35 cellular contexts compared by ENCODE assay signal in the genomic region with DNA sequence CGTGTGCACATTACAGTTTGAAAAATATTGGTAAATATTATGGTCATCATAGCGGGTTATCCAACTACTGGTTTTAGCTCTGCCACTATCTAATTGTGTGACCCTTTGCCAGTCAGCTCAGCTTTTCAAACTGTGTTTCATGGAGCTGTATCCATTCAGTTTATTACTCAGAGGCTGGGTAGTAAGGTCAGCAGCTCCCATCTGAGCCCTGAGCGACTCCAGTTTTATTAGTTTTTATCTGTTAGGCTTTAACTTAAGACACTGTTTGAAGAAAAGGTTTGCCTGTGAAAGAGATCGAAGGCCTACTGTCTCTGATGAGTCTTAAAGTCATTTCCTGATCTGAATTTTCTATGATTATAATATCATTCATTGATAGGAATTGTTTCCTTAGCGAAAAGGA.
"Had no signal": no experiment of that assay in that cellular context is flagged by ENCODE, and none has a peak within 500 bp of the region (broad histone marks: within the 10 kb centered on the region; RNA-seq: fewer than 3 reads in every experiment).

No MANE protein-coding gene starts in this region.

- DNase-seq: activated effector memory CD4-positive, alpha-beta T cell treated with anti-CD3 and anti-CD28 coated beads, Interleukin-2, amount 50 U/mL, for 16 hours; activated effector memory CD4-positive, alpha-beta T cell treated with Interleukin-2 at 50 U/mL for 16 hours; activated gamma-delta T cell; activated gamma-delta T cell treated with Interleukin-2 at 50 U/mL for 16 hours; activated naive CD4-positive, alpha-beta T cell; activated naive CD4-positive, alpha-beta T cell treated with anti-CD3 and anti-CD28 coated beads for 36 hours; activated naive CD4-positive, alpha-beta T cell treated with anti-CD3 and anti-CD28 coated beads, Interleukin-2, amount 10 ng/mL, durations not matched to agents 7 days and 5 days; activated naive CD4-positive, alpha-beta T cell treated with anti-CD3 and anti-CD28 coated beads, Interleukin-2, amount 50 U/mL, for 16 hours; activated naive CD4-positive, alpha-beta T cell treated with Interleukin-2 at 50 U/mL for 16 hours; activated naive CD8-positive, alpha-beta T cell treated with anti-CD3 and anti-CD28 coated beads for 36 hours; activated naive CD8-positive, alpha-beta T cell treated with anti-CD3 and anti-CD28 coated beads, Interleukin-2, amount 10 ng/mL, durations not matched to agents 7 days and 5 days; activated naive CD8-positive, alpha-beta T cell treated with anti-CD3 and anti-CD28 coated beads, Interleukin-2, amount 50 U/mL, for 24 hours; activated T-cell treated with anti-CD3 and anti-CD28 coated beads for 4 hours; activated T-cell treated with anti-CD3 and anti-CD28 coated beads, Interleukin-2, amount 50 U/mL, for 1 hour; activated T-cell treated with anti-CD3 and anti-CD28 coated beads, Interleukin-2, amount 50 U/mL, for 24 hours; activated T-cell treated with anti-CD3 and anti-CD28 coated beads, Interleukin-2, amount 50 U/mL, for 4 hours; activated T-cell treated with anti-CD3 and anti-CD28 coated beads, Interleukin-2, amount 50 U/mL, for 48 hours; activated T-cell treated with anti-CD3 and anti-CD28 coated beads, Interleukin-2, amount 50 U/mL, for 72 hours; adrenal gland; amniotic stem cell; amygdala; anterior cingulate cortex; aorta; body of pancreas; brain microvascular endothelial cell; caudate nucleus; central memory CD4-positive, alpha-beta T cell; cerebellar nuclear complex had no signal

- H3K4me1 ChIP-seq: adrenal gland, ascending aorta, breast epithelium had no signal

- H3K27ac ChIP-seq: adrenal gland, ascending aorta, body of pancreas, brain microvascular endothelial cell, breast epithelium, cardiac muscle cell had no signal

- H3K27me3 ChIP-seq: adrenal gland, ascending aorta, body of pancreas, brain microvascular endothelial cell, cardiac muscle cell had no signal

- H3K4me3 ChIP-seq: adrenal gland, ascending aorta, body of pancreas, breast epithelium, cardiac muscle cell had no signal

- H3K36me3 ChIP-seq: adrenal gland, ascending aorta, brain microvascular endothelial cell, breast epithelium, cardiac muscle cell had no signal

- ATAC-seq: activated naive CD4-positive, alpha-beta T cell treated with anti-CD3 and anti-CD28 coated beads, Interleukin-2, amount 50 U/mL, for 72 hours; activated naive CD8-positive, alpha-beta T cell treated with anti-CD3 and anti-CD28 coated beads, Interleukin-2, amount 50 U/mL, for 24 hours; activated T-cell treated with anti-CD3 and anti-CD28 coated beads, Interleukin-2, amount 50 U/mL, for 4 hours; activated T-cell treated with anti-CD3 and anti-CD28 coated beads, Interleukin-2, amount 50 U/mL, for 72 hours; activated T-helper 17 cell treated with anti-CD3 and anti-CD28 coated beads, Interleukin-2, amount 50 U/mL, for 72 hours; body of pancreas had no signal

- H3K9me3 ChIP-seq: adrenal gland, ascending aorta, body of pancreas, breast epithelium had no signal

- FAIRE-seq: astrocyte, bronchial epithelial cell had no signal
